ENCODE assay signal across 22 cellular contexts in the genomic region with DNA sequence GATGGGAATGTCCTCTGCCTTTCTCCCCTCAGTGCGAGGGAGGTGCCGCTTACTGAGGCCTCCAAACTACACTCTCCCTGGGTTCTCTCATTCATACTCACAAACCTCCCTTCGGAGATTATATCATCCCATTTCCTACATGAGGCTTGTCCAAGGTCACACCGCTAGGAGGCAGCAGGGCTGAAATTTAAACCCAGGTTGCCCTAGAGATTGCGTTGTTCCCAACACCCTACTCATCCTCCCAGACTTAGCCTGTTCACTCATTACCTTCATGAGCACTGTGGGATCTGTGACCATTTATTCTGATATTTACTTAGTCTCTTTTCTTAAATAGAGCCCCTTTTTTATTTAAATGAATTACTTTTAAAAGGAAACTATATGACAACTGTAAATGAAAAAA. TPM values are rescaled to one million over a fixed set of nuclear protein-coding genes. Genes with fewer than 3 reads are reported as not detected.
A peak's percentile ranks its signal among the peaks of the same experiment; 100 is the strongest.
DNase-seq lines count a peak whose midpoint lies in the region; ATAC-seq, FAIRE-seq and TF ChIP-seq lines count a peak whose summit lies in the region.
"Had no signal": no experiment of that assay in that cellular context is flagged by ENCODE, and none has a peak within 500 bp of the region (broad histone marks: within the 10 kb centered on the region; RNA-seq: fewer than 3 reads in every experiment).

No MANE protein-coding gene starts in this region.

- in situ Hi-C loops in HepG2 (cut with HindIII; ENCODE audit: extremely low pct_ligation_motif_present, low pct_unique_long_range_greater_than_20kb) = no loop called here

- no peak overlapping the region for H2AFZ ChIP-seq in HepG2 (ENCODE audit: low read length)

- BruUV-seq in HepG2 (replicated peaks; lab: Mats Ljungman, UMichigan) = no TSS peak

- no peak overlapping the region for H3K4me3 Mint-ChIP-seq in activated naive CD4-positive, alpha-beta T cell treated with anti-CD3 and anti-CD28 coated beads, Interleukin-2, amount 10 ng/mL, durations not matched to agents 7 days and 5 days
- no peak overlapping the region for H3K4me3 Mint-ChIP-seq in brain
- H3K4me3 Mint-ChIP-seq in T-helper 2 cell treated with Interferon-gamma antibody and Interleukin-4, amounts not matched to agents 5 μg/mL and 100 μg/mL, for 36 hours = no peak overlapping the region
- H3K4me3 Mint-ChIP-seq: activated naive CD8-positive, alpha-beta T cell treated with anti-CD3 and anti-CD28 coated beads for 36 hours; activated T-cell treated with anti-CD3 and anti-CD28 coated beads, Interleukin-2, amount 50 U/mL, for 72 hours; CD14-positive monocyte; immature natural killer cell; stimulated activated naive CD8-positive, alpha-beta T cell treated with anti-CD3 and anti-CD28 coated beads, Interleukin-15, Interleukin-2, amounts not matched to agents 100 ng/mL and 50 ng/mL, for 24 hours; T-cell had no signal

- no peaks in the 10 kb centered on the region for H3K27me3 ChIP-seq in HepG2 (ENCODE audit: control insufficient read depth in 1 of 2, insufficient read depth in 2 of 2, low read length in 2 of 2)
- H3K27me3 ChIP-seq: heart left ventricle, neutrophil had no signal

- peaks cover 6% of the 10 kb centered on the region for H3K36me3 Mint-ChIP-seq in activated naive CD4-positive, alpha-beta T cell treated with anti-CD3 and anti-CD28 coated beads, Interleukin-2, amount 10 ng/mL, durations not matched to agents 7 days and 5 days
- peaks cover 0 to 5% of the 10 kb centered on the region in 2 donors for H3K36me3 Mint-ChIP-seq in activated naive CD4-positive, alpha-beta T cell treated with anti-CD3 and anti-CD28 coated beads, Interleukin-2, amount 50 U/mL, for 72 hours
- peaks cover 45% of the 10 kb centered on the region for H3K36me3 Mint-ChIP-seq in brain
- peaks cover 3% of the 10 kb centered on the region for H3K36me3 Mint-ChIP-seq in T-helper 2 cell treated with Interferon-gamma antibody and Interleukin-4, amounts not matched to agents 5 μg/mL and 100 μg/mL, for 36 hours (ENCODE audit: low read depth)
- H3K36me3 Mint-ChIP-seq: activated naive CD8-positive, alpha-beta T cell treated with anti-CD3 and anti-CD28 coated beads for 36 hours had no signal

- no peaks in the 10 kb centered on the region for H3K79me2 ChIP-seq in HepG2 (ENCODE audit: insufficient read depth, low read length)

- H3K36me3 ChIP-seq in HepG2 (replicated peaks in 1 of 2; ENCODE audit: control insufficient read depth in 1 of 2, insufficient read depth in 2 of 2, low read length in 2 of 2) = no peaks in the 10 kb centered on the region

- ATAC-seq in activated naive CD4-positive, alpha-beta T cell treated with anti-CD3 and anti-CD28 coated beads, Interleukin-2, amount 50 U/mL, for 72 hours = no peak
- ATAC-seq in HepG2 (peak; percentile 49), sciatic nerve (peak; percentile 45), HG02642 (IDR thresholded peaks at IDR 0.05; ENCODE audit: poor library complexity, unreplicated experiment) (no peak)
- ATAC-seq: activated T-cell treated with anti-CD3 and anti-CD28 coated beads, Interleukin-2, amount 50 U/mL, for 72 hours; T-cell had no signal

- no peak overlapping the region for H3K4me2 ChIP-seq in HepG2 (ENCODE audit: low read depth, low read length)

- no peaks in the 10 kb centered on the region for H4K20me1 ChIP-seq in HepG2 (ENCODE audit: insufficient read depth, low read length)

- H3K4me1 ChIP-seq in HepG2 (ENCODE audit: insufficient read depth, low read length) = no peaks in the 10 kb centered on the region

- 77% methylated on average over 5 of the region's 5 CpGs for WGBS in HepG2 (ENCODE audit: low lambda C conversion rate)

- no peak for FAIRE-seq in HepG2 (lab: Jason Lieb, UNC)
- FAIRE-seq: bronchial epithelial cell, GM12892 had no signal

- no peak overlapping the region for H3K9ac ChIP-seq in HepG2 (ENCODE audit: insufficient read depth, low read depth, low read length)

- TF ChIP-seq RAD21 in HepG2 (CRISPR knock-in tag; IDR thresholded peaks at IDR 0.05) = no peak

- CTCF ChIA-PET in activated naive CD4-positive, alpha-beta T cell treated with anti-CD3 and anti-CD28 coated beads, Interleukin-2, amount 10 ng/mL, durations not matched to agents 7 days and 5 days (lab: Charles Lee) = no interaction called here
- CTCF ChIA-PET in HepG2 (lab: Yijun Ruan, JAX; ENCODE audit: low intra/inter-chr PET ratio, low total read pairs) = interaction anchor here (1.1 kb wide), 1 partner anchor 56 kb away, joined by 3 read pairs; no protein-coding TSS in a partner anchor

- no peak for TF ChIP-seq POLR2A in HepG2 (IDR thresholded peaks at IDR 0.05; ENCODE audit: insufficient read depth in 1 of 2, low read depth in 2 of 2, low read length in 2 of 2)

- no peaks in the 10 kb centered on the region for H3K9me3 ChIP-seq in HepG2 (ENCODE audit: low read length)
- H3K9me3 ChIP-seq: heart left ventricle, neutrophil had no signal

- no peaks in the 10 kb centered on the region for H3K4me1 Mint-ChIP-seq in activated naive CD4-positive, alpha-beta T cell treated with anti-CD3 and anti-CD28 coated beads, Interleukin-2, amount 10 ng/mL, durations not matched to agents 7 days and 5 days
- peaks cover 12% of the 10 kb centered on the region for H3K4me1 Mint-ChIP-seq in brain
- H3K4me1 Mint-ChIP-seq in T-helper 2 cell treated with Interferon-gamma antibody and Interleukin-4, amounts not matched to agents 5 μg/mL and 100 μg/mL, for 36 hours (ENCODE audit: low read depth) = no peaks in the 10 kb centered on the region
- H3K4me1 Mint-ChIP-seq: activated naive CD8-positive, alpha-beta T cell treated with anti-CD3 and anti-CD28 coated beads for 36 hours; CD14-positive monocyte had no signal

- TF ChIP-seq EP300 in HepG2 (IDR thresholded peaks at IDR 0.05; ENCODE audit: low read depth in 2 of 2, low read length in 2 of 2) (no peak), HepG2 (CRISPR knock-in tag; IDR thresholded peaks at IDR 0.05; ENCODE audit: borderline replicate concordance) (no peak)

- no peak for TF ChIP-seq CTCF in brain (conservative IDR thresholded peaks at IDR 0.05)
- peak; percentile 40 for TF ChIP-seq CTCF in HepG2 (CRISPR knock-in tag; IDR thresholded peaks at IDR 0.05)

- no peaks in the 10 kb centered on the region for H3K9me3 Mint-ChIP-seq in activated naive CD4-positive, alpha-beta T cell treated with anti-CD3 and anti-CD28 coated beads, Interleukin-2, amount 10 ng/mL, durations not matched to agents 7 days and 5 days
- no peaks in the 10 kb centered on the region for H3K9me3 Mint-ChIP-seq in activated naive CD4-positive, alpha-beta T cell treated with anti-CD3 and anti-CD28 coated beads, Interleukin-2, amount 50 U/mL, for 72 hours
- H3K9me3 Mint-ChIP-seq in brain = no peaks in the 10 kb centered on the region
- no peaks in the 10 kb centered on the region for H3K9me3 Mint-ChIP-seq in T-helper 2 cell treated with Interferon-gamma antibody and Interleukin-4, amounts not matched to agents 5 μg/mL and 100 μg/mL, for 36 hours
- H3K9me3 Mint-ChIP-seq: activated naive CD8-positive, alpha-beta T cell treated with anti-CD3 and anti-CD28 coated beads for 36 hours; activated T-cell treated with anti-CD3 and anti-CD28 coated beads, Interleukin-2, amount 50 U/mL, for 72 hours; immature natural killer cell; stimulated activated naive CD8-positive, alpha-beta T cell treated with anti-CD3 and anti-CD28 coated beads, Interleukin-15, Interleukin-2, amounts not matched to agents 100 ng/mL and 50 ng/mL, for 24 hours; T-cell had no signal

- no peak overlapping the region for H3K27ac ChIP-seq in HepG2 (ENCODE audit: extremely low read length, insufficient read depth, low read length)
- H3K27ac ChIP-seq: neutrophil, VCaP had no signal

- DNase-seq in activated naive CD4-positive, alpha-beta T cell treated with anti-CD3 and anti-CD28 coated beads, Interleukin-2, amount 10 ng/mL, durations not matched to agents 7 days and 5 days = no peak
- DNase-seq in activated naive CD4-positive, alpha-beta T cell treated with anti-CD3 and anti-CD28 coated beads, Interleukin-2, amount 50 U/mL, for 72 hours (ENCODE audit: low spot score in 2 of 2) = no peak
- DNase-seq in HepG2 (ENCODE audit: low spot score) = no peak
- no peak for DNase-seq in sciatic nerve (ENCODE audit: low spot score)
- DNase-seq in mesenteric fat pad (ENCODE audit: low spot score) = no peak
- no peak for DNase-seq in T-helper 2 cell treated with Interferon-gamma antibody and Interleukin-4, amounts not matched to agents 5 μg/mL and 100 μg/mL, for 36 hours (ENCODE audit: low spot score)
- DNase-seq: ACHN; activated naive CD8-positive, alpha-beta T cell treated with anti-CD3 and anti-CD28 coated beads for 36 hours; activated T-cell treated with anti-CD3 and anti-CD28 coated beads, Interleukin-2, amount 50 U/mL, for 72 hours; immature natural killer cell; NCI-H1694; stimulated activated CD4-positive, alpha-beta T cell treated with anti-CD3 and anti-CD28 coated beads, Interleukin-2, amount 100 ng/mL, for 24 hours; T-cell had no signal

- intact Hi-C loops in HepG2 (cut with micrococcal nuclease; ENCODE audit: unreplicated experiment) = no loop called here
- intact Hi-C loops in sciatic nerve (cut with DNase I) = no loop called here

- peak overlapping the region; percentile 58 for H3K27ac Mint-ChIP-seq in activated naive CD4-positive, alpha-beta T cell treated with anti-CD3 and anti-CD28 coated beads, Interleukin-2, amount 10 ng/mL, durations not matched to agents 7 days and 5 days
- no peak overlapping the region for H3K27ac Mint-ChIP-seq in activated naive CD4-positive, alpha-beta T cell treated with anti-CD3 and anti-CD28 coated beads, Interleukin-2, amount 50 U/mL, for 72 hours
- peak overlapping the region in 4 of 5 experiments; percentile 12 to 82 (median 62) for H3K27ac Mint-ChIP-seq in brain
- H3K27ac Mint-ChIP-seq in T-helper 2 cell treated with Interferon-gamma antibody and Interleukin-4, amounts not matched to agents 5 μg/mL and 100 μg/mL, for 36 hours = no peak overlapping the region
- H3K27ac Mint-ChIP-seq: activated naive CD8-positive, alpha-beta T cell treated with anti-CD3 and anti-CD28 coated beads for 36 hours; activated T-cell treated with anti-CD3 and anti-CD28 coated beads, Interleukin-2, amount 50 U/mL, for 72 hours; stimulated activated naive CD8-positive, alpha-beta T cell treated with anti-CD3 and anti-CD28 coated beads, Interleukin-15, Interleukin-2, amounts not matched to agents 100 ng/mL and 50 ng/mL, for 24 hours; T-cell had no signal

- POLR2A ChIA-PET in HepG2 (lab: Yijun Ruan, JAX) = no interaction called here

- H3K27me3 Mint-ChIP-seq in activated naive CD4-positive, alpha-beta T cell treated with anti-CD3 and anti-CD28 coated beads, Interleukin-2, amount 10 ng/mL, durations not matched to agents 7 days and 5 days = no peaks in the 10 kb centered on the region
- H3K27me3 Mint-ChIP-seq in brain = no peaks in the 10 kb centered on the region
- H3K27me3 Mint-ChIP-seq in T-helper 2 cell treated with Interferon-gamma antibody and Interleukin-4, amounts not matched to agents 5 μg/mL and 100 μg/mL, for 36 hours (ENCODE audit: low read depth) = no peaks in the 10 kb centered on the region
- H3K27me3 Mint-ChIP-seq: activated naive CD8-positive, alpha-beta T cell treated with anti-CD3 and anti-CD28 coated beads for 36 hours; stimulated activated naive CD8-positive, alpha-beta T cell treated with anti-CD3 and anti-CD28 coated beads, Interleukin-15, Interleukin-2, amounts not matched to agents 100 ng/mL and 50 ng/mL, for 24 hours; T-cell had no signal

- H3K4me3 ChIP-seq in HepG2 (replicated peaks in 1 of 3; ENCODE audit: insufficient read depth in 1 of 3, low read depth in 2 of 3, low read length in 3 of 3) = no peak overlapping the region
- H3K4me3 ChIP-seq: heart left ventricle had no signal

RNA-seq across cellular contexts. Expression of a gene that starts 31.1 kb away (rescaled TPM):
- 10 to 100 TPM; 32.0 to 34.3 TPM for total RNA-seq in activated naive CD4-positive, alpha-beta T cell treated with anti-CD3 and anti-CD28 coated beads, Interleukin-2, amount 50 U/mL, for 72 hours
- polyA plus RNA-seq in brain (ENCODE audit: insufficient read depth, low read depth, low replicate concordance) (48.2 TPM), HepG2 (2011; rRNA removed) (70.4 and 70.5 TPM in 2 replicates)
- total RNA-seq in HepG2 (2016; rRNA removed; fragmentation: Illumina TruSeq; extraction: Trizol) (44.2 and 53.3 TPM in 2 replicates), sciatic nerve (24.9 TPM), mesenteric fat pad (40.2 TPM)
- 30.3 and 32.6 TPM in 2 replicates for total RNA-seq in HepG2 (2016; cell fraction: cytosol; rRNA removed; fragmentation: Illumina TruSeq; extraction: Trizol; ENCODE audit: low read depth)
- total RNA-seq in HepG2 (2016; cell fraction: insoluble cytoplasmic fraction; rRNA removed; fragmentation: Illumina TruSeq; extraction: Trizol) = 44.0 and 50.9 TPM in 2 replicates
- 39.7 and 41.1 TPM in 2 replicates for total RNA-seq in HepG2 (2016; cell fraction: membrane; rRNA removed; fragmentation: Illumina TruSeq; extraction: Trizol)
- total RNA-seq in HepG2 (2016; cell fraction: nucleus; rRNA removed; fragmentation: Illumina TruSeq; extraction: Trizol) = 25.6 and 36.2 TPM in 2 replicates
- polyA plus RNA-seq in HepG2 (2011; cell fraction: cytosol; rRNA removed) = 81.8 and 87.8 TPM in 2 replicates
- 26.5 and 33.7 TPM in 2 replicates for polyA plus RNA-seq in HepG2 (2011; cell fraction: nucleus; rRNA removed)
- polyA plus RNA-seq in HepG2 (2012) = 25.1 and 33.9 TPM in 2 replicates
- 25.0 and 26.0 TPM in 2 replicates for polyA plus RNA-seq in HepG2 (2016; cell fraction: cytosol; fragmentation: Illumina TruSeq; extraction: Trizol; ENCODE audit: low read depth)
- polyA plus RNA-seq in HepG2 (2016; cell fraction: insoluble cytoplasmic fraction; fragmentation: Illumina TruSeq; extraction: Trizol; ENCODE audit: low read depth) = 65.1 and 67.8 TPM in 2 replicates
- polyA plus RNA-seq in HepG2 (2016; cell fraction: membrane; fragmentation: Illumina TruSeq; extraction: Trizol; ENCODE audit: low read depth) = 38.0 and 41.3 TPM in 2 replicates
- 48.1 and 64.5 TPM in 2 replicates for polyA plus RNA-seq in HepG2 (2016; cell fraction: nucleus; fragmentation: Illumina TruSeq; extraction: Trizol; ENCODE audit: insufficient read depth, low read depth)
- 102 and 166 TPM in 2 replicates for polyA minus RNA-seq in HepG2 (2011; rRNA and poly(A)+ RNA removed; ENCODE audit: low replicate concordance)
- 21.2 and 24.1 TPM in 2 replicates for polyA minus RNA-seq in HepG2 (2011; cell fraction: cytosol; rRNA and poly(A)+ RNA removed)
- 54.1 and 63.3 TPM in 2 replicates for polyA minus RNA-seq in HepG2 (2011; cell fraction: nucleus; rRNA and poly(A)+ RNA removed)

RNA-seq across cellular contexts. Expression of a gene that starts 31.2 kb away (rescaled TPM):
- total RNA-seq in activated naive CD4-positive, alpha-beta T cell treated with anti-CD3 and anti-CD28 coated beads, Interleukin-2, amount 50 U/mL, for 72 hours = 100 to 1,000 TPM; 110 to 128 TPM
- polyA plus RNA-seq in brain (ENCODE audit: insufficient read depth, low read depth, low replicate concordance) (94.7 TPM), HepG2 (2011; rRNA removed) (36.8 and 40.6 TPM in 2 replicates)
- total RNA-seq in HepG2 (2016; rRNA removed; fragmentation: Illumina TruSeq; extraction: Trizol) (29.4 and 34.1 TPM in 2 replicates), sciatic nerve (79.2 TPM), mesenteric fat pad (73.0 TPM)
- 7.3 and 8.6 TPM in 2 replicates for total RNA-seq in HepG2 (2016; cell fraction: cytosol; rRNA removed; fragmentation: Illumina TruSeq; extraction: Trizol; ENCODE audit: low read depth)
- 25.4 and 37.8 TPM in 2 replicates for total RNA-seq in HepG2 (2016; cell fraction: insoluble cytoplasmic fraction; rRNA removed; fragmentation: Illumina TruSeq; extraction: Trizol)
- 19.4 and 20.2 TPM in 2 replicates for total RNA-seq in HepG2 (2016; cell fraction: membrane; rRNA removed; fragmentation: Illumina TruSeq; extraction: Trizol)
- 48.4 and 51.2 TPM in 2 replicates for total RNA-seq in HepG2 (2016; cell fraction: nucleus; rRNA removed; fragmentation: Illumina TruSeq; extraction: Trizol)
- 16.4 and 19.7 TPM in 2 replicates for polyA plus RNA-seq in HepG2 (2011; cell fraction: cytosol; rRNA removed)
- polyA plus RNA-seq in HepG2 (2011; cell fraction: nucleus; rRNA removed) = 110 and 125 TPM in 2 replicates
- 47.5 and 48.9 TPM in 2 replicates for polyA plus RNA-seq in HepG2 (2012)
- polyA plus RNA-seq in HepG2 (2016; cell fraction: cytosol; fragmentation: Illumina TruSeq; extraction: Trizol; ENCODE audit: low read depth) = 3.7 and 4.1 TPM in 2 replicates
- polyA plus RNA-seq in HepG2 (2016; cell fraction: insoluble cytoplasmic fraction; fragmentation: Illumina TruSeq; extraction: Trizol; ENCODE audit: low read depth) = 36.9 and 49.6 TPM in 2 replicates
- 13.1 and 15.0 TPM in 2 replicates for polyA plus RNA-seq in HepG2 (2016; cell fraction: membrane; fragmentation: Illumina TruSeq; extraction: Trizol; ENCODE audit: low read depth)
- 151 and 159 TPM in 2 replicates for polyA plus RNA-seq in HepG2 (2016; cell fraction: nucleus; fragmentation: Illumina TruSeq; extraction: Trizol; ENCODE audit: insufficient read depth, low read depth)
- polyA minus RNA-seq in HepG2 (2011; rRNA and poly(A)+ RNA removed; ENCODE audit: low replicate concordance) = 43.6 and 128 TPM in 2 replicates
- polyA minus RNA-seq in HepG2 (2011; cell fraction: cytosol; rRNA and poly(A)+ RNA removed) = 14.5 and 17.3 TPM in 2 replicates
- polyA minus RNA-seq in HepG2 (2011; cell fraction: nucleus; rRNA and poly(A)+ RNA removed) = 56.7 and 63.0 TPM in 2 replicates

RNA-seq across cellular contexts. Expression of a gene that starts 47.6 kb away (rescaled TPM):
- total RNA-seq in activated naive CD4-positive, alpha-beta T cell treated with anti-CD3 and anti-CD28 coated beads, Interleukin-2, amount 50 U/mL, for 72 hours = not detected
- polyA plus RNA-seq in brain (ENCODE audit: insufficient read depth, low read depth, low replicate concordance) (5.1 TPM), HepG2 (2011; rRNA removed) (not detected in 2 replicates)
- total RNA-seq in HepG2 (2016; rRNA removed; fragmentation: Illumina TruSeq; extraction: Trizol) (not detected in 2 replicates), sciatic nerve (0.98 TPM), mesenteric fat pad (1.2 TPM)
- total RNA-seq in HepG2 (2016; cell fraction: cytosol; rRNA removed; fragmentation: Illumina TruSeq; extraction: Trizol; ENCODE audit: low read depth) = not detected in 2 replicates
- total RNA-seq in HepG2 (2016; cell fraction: insoluble cytoplasmic fraction; rRNA removed; fragmentation: Illumina TruSeq; extraction: Trizol) = not detected in 2 replicates
- total RNA-seq in HepG2 (2016; cell fraction: membrane; rRNA removed; fragmentation: Illumina TruSeq; extraction: Trizol) = not detected in 2 replicates
- not detected in 2 replicates for total RNA-seq in HepG2 (2016; cell fraction: nucleus; rRNA removed; fragmentation: Illumina TruSeq; extraction: Trizol)
- not detected in 2 replicates for polyA plus RNA-seq in HepG2 (2011; cell fraction: cytosol; rRNA removed)
- not detected in 2 replicates for polyA plus RNA-seq in HepG2 (2011; cell fraction: nucleus; rRNA removed)
- not detected in 2 replicates for polyA plus RNA-seq in HepG2 (2012)
- polyA plus RNA-seq in HepG2 (2016; cell fraction: cytosol; fragmentation: Illumina TruSeq; extraction: Trizol; ENCODE audit: low read depth) = not detected in 2 replicates
- not detected in 2 replicates for polyA plus RNA-seq in HepG2 (2016; cell fraction: insoluble cytoplasmic fraction; fragmentation: Illumina TruSeq; extraction: Trizol; ENCODE audit: low read depth)
- polyA plus RNA-seq in HepG2 (2016; cell fraction: membrane; fragmentation: Illumina TruSeq; extraction: Trizol; ENCODE audit: low read depth) = not detected in 2 replicates
- not detected in 2 replicates for polyA plus RNA-seq in HepG2 (2016; cell fraction: nucleus; fragmentation: Illumina TruSeq; extraction: Trizol; ENCODE audit: insufficient read depth, low read depth)
- polyA minus RNA-seq in HepG2 (2011; rRNA and poly(A)+ RNA removed; ENCODE audit: low replicate concordance) = not detected in 2 replicates
- polyA minus RNA-seq in HepG2 (2011; cell fraction: cytosol; rRNA and poly(A)+ RNA removed) = not detected in 2 replicates
- polyA minus RNA-seq in HepG2 (2011; cell fraction: nucleus; rRNA and poly(A)+ RNA removed) = not detected in 2 replicates
- total RNA-seq: activated naive CD8-positive, alpha-beta T cell treated with anti-CD3 and anti-CD28 coated beads for 36 hours; activated T-cell treated with anti-CD3 and anti-CD28 coated beads, Interleukin-2, amount 50 U/mL, for 72 hours; bronchial epithelial cell had no signal
- polyA plus RNA-seq: CD14-positive monocyte, immature natural killer cell had no signal

Comparison
In these comparisons a context has a peak if more than half of its experiments do, and no peak if none do; other contexts are left out.
1. H3K27ac Mint-ChIP-seq: peak in activated naive CD4-positive, alpha-beta T cell treated with anti-CD3 and anti-CD28 coated beads, Interleukin-2, amount 10 ng/mL, durations not matched to agents 7 days and 5 days (single experiment) and brain (4 of 5); none in activated naive CD4-positive, alpha-beta T cell treated with anti-CD3 and anti-CD28 coated beads, Interleukin-2, amount 50 U/mL, for 72 hours (0 of 2) and T-helper 2 cell treated with Interferon-gamma antibody and Interleukin-4, amounts not matched to agents 5 μg/mL and 100 μg/mL, for 36 hours (single experiment).
2. ATAC-seq: peak in HepG2 (single experiment) and sciatic nerve (single experiment); none in activated naive CD4-positive, alpha-beta T cell treated with anti-CD3 and anti-CD28 coated beads, Interleukin-2, amount 50 U/mL, for 72 hours (0 of 2) and HG02642 (single experiment).